Comparison of ENCODE assay signal across 1 cellular context in genomic region chr22:33539902-33540751, GRCh38.
TF ChIP-seq lines count a peak whose summit lies in the region.

No MANE protein-coding gene starts in this region.

TF ChIP-seq in HepG2, 621 proteins besides CTCF, POLR2A, EP300 and RAD21 (continued from another document and continues in another):
- TF ChIP-seq, protein P1, sequence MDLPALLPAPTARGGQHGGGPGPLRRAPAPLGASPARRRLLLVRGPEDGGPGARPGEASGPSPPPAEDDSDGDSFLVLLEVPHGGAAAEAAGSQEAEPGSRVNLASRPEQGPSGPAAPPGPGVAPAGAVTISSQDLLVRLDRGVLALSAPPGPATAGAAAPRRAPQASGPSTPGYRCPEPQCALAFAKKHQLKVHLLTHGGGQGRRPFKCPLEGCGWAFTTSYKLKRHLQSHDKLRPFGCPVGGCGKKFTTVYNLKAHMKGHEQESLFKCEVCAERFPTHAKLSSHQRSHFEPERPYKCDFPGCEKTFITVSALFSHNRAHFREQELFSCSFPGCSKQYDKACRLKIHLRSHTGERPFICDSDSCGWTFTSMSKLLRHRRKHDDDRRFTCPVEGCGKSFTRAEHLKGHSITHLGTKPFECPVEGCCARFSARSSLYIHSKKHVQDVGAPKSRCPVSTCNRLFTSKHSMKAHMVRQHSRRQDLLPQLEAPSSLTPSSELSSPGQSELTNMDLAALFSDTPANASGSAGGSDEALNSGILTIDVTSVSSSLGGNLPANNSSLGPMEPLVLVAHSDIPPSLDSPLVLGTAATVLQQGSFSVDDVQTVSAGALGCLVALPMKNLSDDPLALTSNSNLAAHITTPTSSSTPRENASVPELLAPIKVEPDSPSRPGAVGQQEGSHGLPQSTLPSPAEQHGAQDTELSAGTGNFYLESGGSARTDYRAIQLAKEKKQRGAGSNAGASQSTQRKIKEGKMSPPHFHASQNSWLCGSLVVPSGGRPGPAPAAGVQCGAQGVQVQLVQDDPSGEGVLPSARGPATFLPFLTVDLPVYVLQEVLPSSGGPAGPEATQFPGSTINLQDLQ (CRISPR knock-in tag; IDR thresholded peaks at IDR 0.05), result no peak; the same call in 1 of the 2 replicates
- TF ChIP-seq ZNF674 (CRISPR knock-in tag; IDR thresholded peaks at IDR 0.05; ENCODE audit: low read depth) (no peak), ZBTB8A (CRISPR knock-in tag; IDR thresholded peaks at IDR 0.05; ENCODE audit: borderline replicate concordance, low read depth) (no peak), RARG (CRISPR knock-in tag; IDR thresholded peaks at IDR 0.05; ENCODE audit: low read depth) (no peak), FOXC1 (CRISPR knock-in tag; IDR thresholded peaks at IDR 0.05; ENCODE audit: borderline replicate concordance) (no peak), SOX6 (IDR thresholded peaks at IDR 0.05) (no peak), SOX6 (CRISPR knock-in tag; IDR thresholded peaks at IDR 0.05) (peak; percentile 93), HDAC2 (CRISPR knock-in tag; IDR thresholded peaks at IDR 0.05) (peak; percentile 94), HOXA3 (CRISPR knock-in tag; IDR thresholded peaks at IDR 0.05) (peak; percentile 69), ZNF256 (CRISPR knock-in tag; conservative IDR thresholded peaks at IDR 0.05) (no peak), ZNF331 (CRISPR knock-in tag; IDR thresholded peaks at IDR 0.05) (no peak; the same call in none of the 2 replicates), ATF2 (CRISPR knock-in tag; IDR thresholded peaks at IDR 0.05) (peak; percentile 49; the same call in 1 of the 2 replicates), RBM22 (optimal IDR thresholded peaks at IDR 0.05; ENCODE audit: low read length) (no peak), SATB2 (CRISPR knock-in tag; IDR thresholded peaks at IDR 0.05) (peak; percentile 69; the same call in 1 of the 2 replicates), ZNF530 (CRISPR knock-in tag; IDR thresholded peaks at IDR 0.05; ENCODE audit: low read depth) (no peak), TFDP2 (CRISPR knock-in tag; IDR thresholded peaks at IDR 0.05) (0 out of 2 replicates have a peak, but pooled peaks have one; percentile 21), SNAPC2 (CRISPR knock-in tag; IDR thresholded peaks at IDR 0.05) (0 out of 2 replicates have a peak, but pooled peaks have one; percentile 81), ZNF263 (CRISPR knock-in tag; IDR thresholded peaks at IDR 0.05) (peak; percentile 84), ZFP90 (CRISPR knock-in tag; IDR thresholded peaks at IDR 0.05; ENCODE audit: borderline replicate concordance) (peak; percentile 69; the same call in 1 of the 2 replicates), NAIF1 (CRISPR knock-in tag; IDR thresholded peaks at IDR 0.05; ENCODE audit: borderline replicate concordance) (no peak), EHMT2 (IDR thresholded peaks at IDR 0.05; ENCODE audit: borderline replicate concordance, low read depth, low read length) (no peak; the same call in 1 of the 2 replicates), ZNF609 (CRISPR knock-in tag; IDR thresholded peaks at IDR 0.05; ENCODE audit: borderline replicate concordance) (peak; percentile 98), PRDM10 (CRISPR knock-in tag; IDR thresholded peaks at IDR 0.05; ENCODE audit: low read depth) (0 out of 2 replicates have a peak, but pooled peaks have one; percentile 33), FOXA3 (CRISPR knock-in tag; IDR thresholded peaks at IDR 0.05) (peak; percentile 92), TEAD2 (CRISPR knock-in tag; IDR thresholded peaks at IDR 0.05) (peak; percentile 29; the same call in 1 of the 2 replicates), AGO2 (optimal IDR thresholded peaks at IDR 0.05; ENCODE audit: low read depth, low read length) (no peak)
- TF ChIP-seq, protein P2, sequence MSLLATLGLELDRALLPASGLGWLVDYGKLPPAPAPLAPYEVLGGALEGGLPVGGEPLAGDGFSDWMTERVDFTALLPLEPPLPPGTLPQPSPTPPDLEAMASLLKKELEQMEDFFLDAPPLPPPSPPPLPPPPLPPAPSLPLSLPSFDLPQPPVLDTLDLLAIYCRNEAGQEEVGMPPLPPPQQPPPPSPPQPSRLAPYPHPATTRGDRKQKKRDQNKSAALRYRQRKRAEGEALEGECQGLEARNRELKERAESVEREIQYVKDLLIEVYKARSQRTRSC (CRISPR knock-in tag; IDR thresholded peaks at IDR 0.05; ENCODE audit: low read depth), result 0 out of 2 replicates have a peak, but pooled peaks have one; percentile 13
- TF ChIP-seq, protein P3, sequence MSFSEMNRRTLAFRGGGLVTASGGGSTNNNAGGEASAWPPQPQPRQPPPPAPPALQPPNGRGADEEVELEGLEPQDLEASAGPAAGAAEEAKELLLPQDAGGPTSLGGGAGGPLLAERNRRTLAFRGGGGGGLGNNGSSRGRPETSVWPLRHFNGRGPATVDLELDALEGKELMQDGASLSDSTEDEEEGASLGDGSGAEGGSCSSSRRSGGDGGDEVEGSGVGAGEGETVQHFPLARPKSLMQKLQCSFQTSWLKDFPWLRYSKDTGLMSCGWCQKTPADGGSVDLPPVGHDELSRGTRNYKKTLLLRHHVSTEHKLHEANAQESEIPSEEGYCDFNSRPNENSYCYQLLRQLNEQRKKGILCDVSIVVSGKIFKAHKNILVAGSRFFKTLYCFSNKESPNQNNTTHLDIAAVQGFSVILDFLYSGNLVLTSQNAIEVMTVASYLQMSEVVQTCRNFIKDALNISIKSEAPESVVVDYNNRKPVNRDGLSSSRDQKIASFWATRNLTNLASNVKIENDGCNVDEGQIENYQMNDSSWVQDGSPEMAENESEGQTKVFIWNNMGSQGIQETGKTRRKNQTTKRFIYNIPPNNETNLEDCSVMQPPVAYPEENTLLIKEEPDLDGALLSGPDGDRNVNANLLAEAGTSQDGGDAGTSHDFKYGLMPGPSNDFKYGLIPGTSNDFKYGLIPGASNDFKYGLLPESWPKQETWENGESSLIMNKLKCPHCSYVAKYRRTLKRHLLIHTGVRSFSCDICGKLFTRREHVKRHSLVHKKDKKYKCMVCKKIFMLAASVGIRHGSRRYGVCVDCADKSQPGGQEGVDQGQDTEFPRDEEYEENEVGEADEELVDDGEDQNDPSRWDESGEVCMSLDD (CRISPR knock-in tag; IDR thresholded peaks at IDR 0.05; ENCODE audit: borderline replicate concordance), result peak; percentile 71; the same call in 1 of the 2 replicates
- TF ChIP-seq, protein P4, sequence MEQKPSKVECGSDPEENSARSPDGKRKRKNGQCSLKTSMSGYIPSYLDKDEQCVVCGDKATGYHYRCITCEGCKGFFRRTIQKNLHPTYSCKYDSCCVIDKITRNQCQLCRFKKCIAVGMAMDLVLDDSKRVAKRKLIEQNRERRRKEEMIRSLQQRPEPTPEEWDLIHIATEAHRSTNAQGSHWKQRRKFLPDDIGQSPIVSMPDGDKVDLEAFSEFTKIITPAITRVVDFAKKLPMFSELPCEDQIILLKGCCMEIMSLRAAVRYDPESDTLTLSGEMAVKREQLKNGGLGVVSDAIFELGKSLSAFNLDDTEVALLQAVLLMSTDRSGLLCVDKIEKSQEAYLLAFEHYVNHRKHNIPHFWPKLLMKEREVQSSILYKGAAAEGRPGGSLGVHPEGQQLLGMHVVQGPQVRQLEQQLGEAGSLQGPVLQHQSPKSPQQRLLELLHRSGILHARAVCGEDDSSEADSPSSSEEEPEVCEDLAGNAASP (CRISPR knock-in tag; IDR thresholded peaks at IDR 0.05; ENCODE audit: borderline replicate concordance), result peak; percentile 80; the same call in 1 of the 2 replicates
- TF ChIP-seq, protein P5, sequence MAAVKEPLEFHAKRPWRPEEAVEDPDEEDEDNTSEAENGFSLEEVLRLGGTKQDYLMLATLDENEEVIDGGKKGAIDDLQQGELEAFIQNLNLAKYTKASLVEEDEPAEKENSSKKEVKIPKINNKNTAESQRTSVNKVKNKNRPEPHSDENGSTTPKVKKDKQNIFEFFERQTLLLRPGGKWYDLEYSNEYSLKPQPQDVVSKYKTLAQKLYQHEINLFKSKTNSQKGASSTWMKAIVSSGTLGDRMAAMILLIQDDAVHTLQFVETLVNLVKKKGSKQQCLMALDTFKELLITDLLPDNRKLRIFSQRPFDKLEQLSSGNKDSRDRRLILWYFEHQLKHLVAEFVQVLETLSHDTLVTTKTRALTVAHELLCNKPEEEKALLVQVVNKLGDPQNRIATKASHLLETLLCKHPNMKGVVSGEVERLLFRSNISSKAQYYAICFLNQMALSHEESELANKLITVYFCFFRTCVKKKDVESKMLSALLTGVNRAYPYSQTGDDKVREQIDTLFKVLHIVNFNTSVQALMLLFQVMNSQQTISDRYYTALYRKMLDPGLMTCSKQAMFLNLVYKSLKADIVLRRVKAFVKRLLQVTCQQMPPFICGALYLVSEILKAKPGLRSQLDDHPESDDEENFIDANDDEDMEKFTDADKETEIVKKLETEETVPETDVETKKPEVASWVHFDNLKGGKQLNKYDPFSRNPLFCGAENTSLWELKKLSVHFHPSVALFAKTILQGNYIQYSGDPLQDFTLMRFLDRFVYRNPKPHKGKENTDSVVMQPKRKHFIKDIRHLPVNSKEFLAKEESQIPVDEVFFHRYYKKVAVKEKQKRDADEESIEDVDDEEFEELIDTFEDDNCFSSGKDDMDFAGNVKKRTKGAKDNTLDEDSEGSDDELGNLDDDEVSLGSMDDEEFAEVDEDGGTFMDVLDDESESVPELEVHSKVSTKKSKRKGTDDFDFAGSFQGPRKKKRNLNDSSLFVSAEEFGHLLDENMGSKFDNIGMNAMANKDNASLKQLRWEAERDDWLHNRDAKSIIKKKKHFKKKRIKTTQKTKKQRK (IDR thresholded peaks at IDR 0.05; ENCODE audit: low read length), result no peak
